ENCODE assay signal across 30 cellular contexts in genomic region chr1:55814967-55815366, GRCh38.
"Had no signal": no experiment of that assay in that cellular context is flagged by ENCODE, and none has a peak within 500 bp of the region (broad histone marks: within the 10 kb centered on the region; RNA-seq: fewer than 3 reads in every experiment).

No MANE protein-coding gene starts in this region.

- H3K27me3 ChIP-seq: ascending aorta, breast epithelium, cardiac muscle cell, colonic mucosa, gastrocnemius medialis had no signal

- H3K4me3 ChIP-seq: ascending aorta, breast epithelium, cardiac muscle cell, colonic mucosa, gastrocnemius medialis had no signal

- H3K9me3 ChIP-seq: ascending aorta, breast epithelium, colonic mucosa, gastrocnemius medialis had no signal

- H3K9me3 Mint-ChIP-seq: activated CD4-positive, alpha-beta memory T cell treated with anti-CD3 and anti-CD28 coated beads for 36 hours; activated CD4-positive, alpha-beta T cell treated with anti-CD3 and anti-CD28 coated beads, Interleukin-2, amount 10 ng/mL, durations not matched to agents 24 days and 14 days; activated naive CD4-positive, alpha-beta T cell treated with anti-CD3 and anti-CD28 coated beads, Interleukin-2, amount 10 ng/mL, durations not matched to agents 7 days and 5 days; activated naive CD4-positive, alpha-beta T cell treated with anti-CD3 and anti-CD28 coated beads, Interleukin-2, amount 50 U/mL, for 72 hours; activated naive CD8-positive, alpha-beta T cell treated with anti-CD3 and anti-CD28 coated beads, Interleukin-2, amount 10 ng/mL, durations not matched to agents 7 days and 5 days; activated T-helper 1 cell treated with anti-CD3 and anti-CD28 coated beads, Interleukin-12 subunit alpha, Interleukin-12 subunit beta, Interleukin-2, Interleukin-4 antibody, amounts not matched to agents 30 ng/mL and 10 ng/mL and 1 ng/mL, durations not matched to agents 14 hours and 24 hours and 36 hours; endodermal cell had no signal

- H3K4me1 ChIP-seq: breast epithelium, colonic mucosa had no signal

- H3K27me3 Mint-ChIP-seq: activated CD4-positive, alpha-beta memory T cell treated with anti-CD3 and anti-CD28 coated beads for 36 hours; activated CD8-positive, alpha-beta memory T cell treated with anti-CD3 and anti-CD28 coated beads, Interleukin-2, amount 10 ng/mL, durations not matched to agents 7 days and 5 days; activated naive CD4-positive, alpha-beta T cell treated with anti-CD3 and anti-CD28 coated beads, Interleukin-2, amount 10 ng/mL, durations not matched to agents 7 days and 5 days; brain had no signal

- ATAC-seq: activated CD4-positive, alpha-beta T cell treated with anti-CD3 and anti-CD28 coated beads for 36 hours; activated CD8-positive, alpha-beta memory T cell treated with anti-CD3 and anti-CD28 coated beads, Interleukin-2, amount 10 ng/mL, durations not matched to agents 7 days and 5 days; activated CD8-positive, alpha-beta T cell treated with anti-CD3 and anti-CD28 coated beads, Interleukin-2, amount 10 ng/mL, durations not matched to agents 7 days and 5 days; activated naive CD4-positive, alpha-beta T cell treated with anti-CD3 and anti-CD28 coated beads, Interleukin-2, amount 50 U/mL, for 72 hours; esophagus mucosa; gastrocnemius medialis had no signal

- H3K27ac Mint-ChIP-seq: activated CD4-positive, alpha-beta memory T cell treated with anti-CD3 and anti-CD28 coated beads for 36 hours; activated CD4-positive, alpha-beta T cell treated with anti-CD3 and anti-CD28 coated beads for 36 hours; activated CD4-positive, alpha-beta T cell treated with anti-CD3 and anti-CD28 coated beads, Interleukin-2, amount 10 ng/mL, durations not matched to agents 24 days and 14 days; activated CD8-positive, alpha-beta memory T cell treated with anti-CD3 and anti-CD28 coated beads, Interleukin-2, amount 10 ng/mL, durations not matched to agents 7 days and 5 days; activated CD8-positive, alpha-beta T cell treated with anti-CD3 and anti-CD28 coated beads, Interleukin-2, amount 10 ng/mL, durations not matched to agents 7 days and 5 days; activated naive CD4-positive, alpha-beta T cell treated with anti-CD3 and anti-CD28 coated beads, Interleukin-2, amount 10 ng/mL, durations not matched to agents 7 days and 5 days; activated naive CD8-positive, alpha-beta T cell treated with anti-CD3 and anti-CD28 coated beads, Interleukin-2, amount 10 ng/mL, durations not matched to agents 7 days and 5 days; activated T-helper 1 cell treated with anti-CD3 and anti-CD28 coated beads, Interleukin-12 subunit alpha, Interleukin-12 subunit beta, Interleukin-2, Interleukin-4 antibody, amounts not matched to agents 30 ng/mL and 10 ng/mL and 1 ng/mL, durations not matched to agents 14 hours and 24 hours and 36 hours; endodermal cell had no signal

- H3K36me3 ChIP-seq: ascending aorta, breast epithelium, cardiac muscle cell, colonic mucosa, gastrocnemius medialis had no signal

- H3K4me3 Mint-ChIP-seq: activated CD4-positive, alpha-beta memory T cell treated with anti-CD3 and anti-CD28 coated beads for 36 hours; activated CD4-positive, alpha-beta T cell treated with anti-CD3 and anti-CD28 coated beads for 36 hours; activated CD4-positive, alpha-beta T cell treated with anti-CD3 and anti-CD28 coated beads, Interleukin-2, amount 10 ng/mL, durations not matched to agents 24 days and 14 days; activated CD8-positive, alpha-beta memory T cell treated with anti-CD3 and anti-CD28 coated beads, Interleukin-2, amount 10 ng/mL, durations not matched to agents 7 days and 5 days; activated CD8-positive, alpha-beta T cell treated with anti-CD3 and anti-CD28 coated beads, Interleukin-2, amount 10 ng/mL, durations not matched to agents 7 days and 5 days; activated naive CD4-positive, alpha-beta T cell treated with anti-CD3 and anti-CD28 coated beads, Interleukin-2, amount 10 ng/mL, durations not matched to agents 7 days and 5 days; activated naive CD8-positive, alpha-beta T cell treated with anti-CD3 and anti-CD28 coated beads, Interleukin-2, amount 10 ng/mL, durations not matched to agents 7 days and 5 days; activated T-helper 1 cell treated with anti-CD3 and anti-CD28 coated beads, Interleukin-12 subunit alpha, Interleukin-12 subunit beta, Interleukin-2, Interleukin-4 antibody, amounts not matched to agents 30 ng/mL and 10 ng/mL and 1 ng/mL, durations not matched to agents 14 hours and 24 hours and 36 hours; brain; endodermal cell had no signal

- H3K36me3 Mint-ChIP-seq: activated CD4-positive, alpha-beta memory T cell treated with anti-CD3 and anti-CD28 coated beads for 36 hours; activated CD8-positive, alpha-beta memory T cell treated with anti-CD3 and anti-CD28 coated beads, Interleukin-2, amount 10 ng/mL, durations not matched to agents 7 days and 5 days; activated naive CD4-positive, alpha-beta T cell treated with anti-CD3 and anti-CD28 coated beads, Interleukin-2, amount 10 ng/mL, durations not matched to agents 7 days and 5 days; activated naive CD4-positive, alpha-beta T cell treated with anti-CD3 and anti-CD28 coated beads, Interleukin-2, amount 50 U/mL, for 72 hours; activated naive CD8-positive, alpha-beta T cell treated with anti-CD3 and anti-CD28 coated beads, Interleukin-2, amount 10 ng/mL, durations not matched to agents 7 days and 5 days; brain had no signal

- DNase-seq: activated CD4-positive, alpha-beta memory T cell treated with anti-CD3 and anti-CD28 coated beads for 36 hours; activated CD4-positive, alpha-beta T cell treated with anti-CD3 and anti-CD28 coated beads for 36 hours; activated CD4-positive, alpha-beta T cell treated with anti-CD3 and anti-CD28 coated beads, Interleukin-2, amount 10 ng/mL, durations not matched to agents 24 days and 14 days; activated CD4-positive, CD25-positive, alpha-beta regulatory T cell; activated CD4-positive, CD25-positive, alpha-beta regulatory T cell treated with anti-CD3 and anti-CD28 coated beads, Interleukin-2, amount 50 U/mL, for 72 hours; activated CD8-positive, alpha-beta memory T cell treated with anti-CD3 and anti-CD28 coated beads, Interleukin-2, amount 10 ng/mL, durations not matched to agents 7 days and 5 days; activated CD8-positive, alpha-beta memory T cell treated with anti-CD3 and anti-CD28 coated beads, Interleukin-2, amount 50 U/mL, for 4 hours; activated CD8-positive, alpha-beta T cell treated with anti-CD3 and anti-CD28 coated beads, Interleukin-2, amount 10 ng/mL, durations not matched to agents 7 days and 5 days; activated gamma-delta T cell; activated naive CD4-positive, alpha-beta T cell; activated naive CD4-positive, alpha-beta T cell treated with anti-CD3 and anti-CD28 coated beads, Interleukin-2, amount 10 ng/mL, durations not matched to agents 7 days and 5 days; activated naive CD8-positive, alpha-beta T cell treated with anti-CD3 and anti-CD28 coated beads, Interleukin-2, amount 10 ng/mL, durations not matched to agents 7 days and 5 days; activated T-cell treated with anti-CD3 and anti-CD28 coated beads, Interleukin-2, amount 50 U/mL, for 1 hour; activated T-cell treated with anti-CD3 and anti-CD28 coated beads, Interleukin-2, amount 50 U/mL, for 48 hours; central memory CD4-positive, alpha-beta T cell; cerebellar nuclear complex; colonic mucosa; effector memory CD4-positive, alpha-beta T cell; endodermal cell; foreskin fibroblast; gastrocnemius medialis; glutamatergic neuron; T-helper 2 cell had no signal

- H3K4me1 Mint-ChIP-seq: activated CD4-positive, alpha-beta T cell treated with anti-CD3 and anti-CD28 coated beads, Interleukin-2, amount 10 ng/mL, durations not matched to agents 24 days and 14 days; activated CD8-positive, alpha-beta memory T cell treated with anti-CD3 and anti-CD28 coated beads, Interleukin-2, amount 10 ng/mL, durations not matched to agents 7 days and 5 days had no signal

- H3K27ac ChIP-seq: ascending aorta, breast epithelium, cardiac muscle cell, colonic mucosa, gastrocnemius medialis had no signal
